Comparison of ENCODE assay signal across 6 cellular contexts in genomic region chr19:799076-799881, GRCh38. TPM values are rescaled to one million over a fixed set of nuclear protein-coding genes. Genes with fewer than 3 reads are reported as not detected.
DNase-seq lines count a peak whose midpoint lies in the region; ATAC-seq and TF ChIP-seq lines count a peak whose summit lies in the region.

No MANE protein-coding gene starts in this region.

- DNase-seq in EL (peak; percentile 61), RWPE2 (ENCODE audit: low spot score) (no peak), transverse colon (peak; percentile 37), SHP77 treated with DMSO at 0.1 percent for 48 hours (lab: John Stamatoyannopoulos, UW) (no peak), GM19238 (ENCODE audit: insufficient read length, low spot score) (no peak)

- ATAC-seq in RWPE2 (ENCODE audit: low read depth) (no peak), gastroesophageal sphincter (no peak)

- TF ChIP-seq CTCF in RWPE2 (IDR thresholded peaks at IDR 0.05; ENCODE audit: poor library complexity, severe bottlenecking): peak; percentile 39
- TF ChIP-seq CTCF in gastroesophageal sphincter (IDR thresholded peaks at IDR 0.05): peak in 2 of 4 experiments; percentile 7 to 11
- no peak for TF ChIP-seq CTCF in transverse colon (IDR thresholded peaks at IDR 0.05)

- no peaks in the 10 kb centered on the region for H3K27me3 ChIP-seq in RWPE2 (ENCODE audit: insufficient read depth, poor library complexity, severe bottlenecking)
- no peaks in the 10 kb centered on the region for H3K27me3 ChIP-seq in gastroesophageal sphincter
- no peaks in the 10 kb centered on the region for H3K27me3 ChIP-seq in transverse colon

- intact Hi-C loops in transverse colon (cut with DNase I; ENCODE audit: low total_unique reads): no loop called here

- H3K4me1 ChIP-seq in RWPE2 (ENCODE audit: insufficient read depth, poor library complexity, severe bottlenecking) (peaks cover 9% of the 10 kb centered on the region), gastroesophageal sphincter (peaks cover 5 to 78% (median 62%) of the 10 kb centered on the region in 3 donors), transverse colon (peaks cover 39 to 62% (median 55%) of the 10 kb centered on the region in 4 donors)

- in situ Hi-C loops in transverse colon (cut with MboI; ENCODE audit: low pct_ligation_motif_present in 1 of 4, low pct_unique_long_range_greater_than_20kb in 1 of 4, low sequenced_read_pairs in 3 of 4): no loop called here

- H3K9me3 ChIP-seq in RWPE2 (ENCODE audit: severe bottlenecking) (no peaks in the 10 kb centered on the region), gastroesophageal sphincter (no peaks in the 10 kb centered on the region), transverse colon (no peaks in the 10 kb centered on the region)

- TF ChIP-seq EP300 in gastroesophageal sphincter (IDR thresholded peaks at IDR 0.05) (no peak), transverse colon (IDR thresholded peaks at IDR 0.05; ENCODE audit: low read depth) (no peak)

- no peak for TF ChIP-seq POLR2A in gastroesophageal sphincter (IDR thresholded peaks at IDR 0.05)
- no peak for TF ChIP-seq POLR2A in transverse colon (IDR thresholded peaks at IDR 0.05)

- H3K4me3 ChIP-seq in RWPE2 (ENCODE audit: severe bottlenecking) (peak overlapping the region; percentile 73), gastroesophageal sphincter (peak overlapping the region; percentile 79 to 98), transverse colon (peak overlapping the region; percentile 94 to 99 (median 96))

- peaks cover 64% of the 10 kb centered on the region for H3K36me3 ChIP-seq in RWPE2 (ENCODE audit: low read depth)
- peaks cover 0 to 26% of the 10 kb centered on the region in 2 donors for H3K36me3 ChIP-seq in gastroesophageal sphincter
- H3K36me3 ChIP-seq in transverse colon: peaks cover 0 to 7% (median 3%) of the 10 kb centered on the region in 4 donors

- H3K27ac ChIP-seq in RWPE2 (ENCODE audit: poor library complexity, severe bottlenecking) (peak overlapping the region; percentile 89), gastroesophageal sphincter (peak overlapping the region in 3 of 4 donors; percentile 99 to 100 (median 99)), transverse colon (peak overlapping the region; percentile 98 to 100 (median 100))

- WGBS in gastroesophageal sphincter (ENCODE audit: low coverage in 1 of 2), 2 donors: 6 to 13% methylated on average over 3 to 12 of the region's 28 CpGs
- 0 to 9% methylated on average over 2 to 28 of the region's 28 CpGs for WGBS in transverse colon (ENCODE audit: low coverage in 1 of 2), 2 donors

RNA-seq across cellular contexts. Expression of gene PTBP1, which starts 2.0 kb away (rescaled TPM):
- total RNA-seq in gastroesophageal sphincter (10 to 100 TPM; 68.6 to 95.6 (median 79.3) TPM), transverse colon (100 to 1,000 TPM; 145 to 258 (median 194) TPM)

RNA-seq across cellular contexts. Expression of gene PLPPR3, which starts 22.5 kb away (rescaled TPM):
- not detected for total RNA-seq in gastroesophageal sphincter
- total RNA-seq in transverse colon: not detected

RNA-seq across cellular contexts. Expression of gene AZU1, which starts 28.4 kb away (rescaled TPM):
- total RNA-seq in gastroesophageal sphincter (under 1 TPM in 1 of 4 donors, not detected in 3; 0.40 TPM), transverse colon (not detected)

RNA-seq across cellular contexts. Expression of gene PRTN3, which starts 41.5 kb away (rescaled TPM):
- not detected for total RNA-seq in gastroesophageal sphincter
- not detected for total RNA-seq in transverse colon

RNA-seq across cellular contexts. Expression of gene MISP, which starts 48.4 kb away (rescaled TPM):
- total RNA-seq in gastroesophageal sphincter: under 1 TPM in 1 of 4 donors, not detected in 3; 0.52 TPM
- 100 to 1,000 TPM; 197 to 501 (median 402) TPM for total RNA-seq in transverse colon

Comparison
In these comparisons a context has a peak if more than half of its experiments do, and no peak if none do; other contexts are left out.
1. DNase-seq: peak in EL (single experiment) and transverse colon (single experiment); none in RWPE2 (single experiment), SHP77 treated with DMSO at 0.1 percent for 48 hours (single experiment) and GM19238 (single experiment).
2. Peak in every context shown above with its lines, with median percentiles within 50 percentile points of each other: H3K27ac ChIP-seq and H3K4me3 ChIP-seq.